In the genomic region with DNA sequence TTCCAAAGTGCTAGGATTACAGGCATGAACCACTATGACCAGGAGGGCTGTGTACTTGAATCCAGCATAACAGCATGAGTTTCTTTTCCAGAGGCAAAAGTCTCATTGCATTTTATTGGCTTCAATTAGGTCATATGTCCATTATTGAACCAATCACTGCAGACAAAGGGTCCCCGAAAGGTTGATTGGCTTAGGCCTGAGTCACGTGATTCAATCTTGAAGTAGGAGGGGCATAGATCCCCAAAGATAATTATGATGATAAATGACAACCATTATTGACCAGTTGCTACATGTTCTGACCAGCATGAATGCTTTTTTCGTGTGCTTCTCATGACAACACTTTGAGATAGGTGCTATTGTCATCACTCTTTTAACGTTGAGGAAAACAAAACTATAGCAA, we compare ENCODE assay signal across 37 cellular contexts. TPM values are rescaled to one million over a fixed set of nuclear protein-coding genes. Genes with fewer than 3 reads are reported as not detected.
"Had no signal": no experiment of that assay in that cellular context is flagged by ENCODE, and none has a peak within 500 bp of the region (broad histone marks: within the 10 kb centered on the region; RNA-seq: fewer than 3 reads in every experiment).

No MANE protein-coding gene starts in this region.

- FAIRE-seq: astrocyte, colon had no signal

- H3K4me3 ChIP-seq: adrenal gland, body of pancreas, breast epithelium had no signal

- H3K27ac ChIP-seq: adrenal gland, body of pancreas, brain microvascular endothelial cell, breast epithelium, WERI-Rb-1 had no signal

- H3K27ac Mint-ChIP-seq: activated CD4-positive, alpha-beta memory T cell treated with anti-CD3 and anti-CD28 coated beads, Interleukin-2, amount 10 ng/mL, durations not matched to agents 7 days and 5 days; activated CD4-positive, alpha-beta T cell treated with anti-CD3 and anti-CD28 coated beads for 36 hours; activated CD4-positive, alpha-beta T cell treated with anti-CD3 and anti-CD28 coated beads, Interleukin-2, amount 10 ng/mL, durations not matched to agents 7 days and 5 days; activated CD8-positive, alpha-beta memory T cell treated with anti-CD3 and anti-CD28 coated beads, Interleukin-2, amount 10 ng/mL, durations not matched to agents 7 days and 5 days; activated CD8-positive, alpha-beta T cell treated with anti-CD3 and anti-CD28 coated beads, Interleukin-2, amount 10 ng/mL, durations not matched to agents 7 days and 5 days; activated naive CD4-positive, alpha-beta T cell treated with anti-CD3 and anti-CD28 coated beads, Interleukin-2, amount 50 U/mL, for 72 hours; activated naive CD8-positive, alpha-beta T cell treated with anti-CD3 and anti-CD28 coated beads for 36 hours; activated T-cell treated with anti-CD3 and anti-CD28 coated beads, Interleukin-2, amount 50 U/mL, for 24 hours; activated T-helper 2 cell treated with anti-CD3 and anti-CD28 coated beads, Interferon-gamma antibody, Interleukin-2, Interleukin-4, amounts not matched to agents 10 μg/mL and 5 μg/mL and 100 μg/mL, durations not matched to agents 14 hours and 24 hours and 36 hours; T-helper 1 cell treated with Interleukin-12 subunit alpha and Interleukin-12 subunit beta and Interleukin-4 antibody, amounts not matched to agents 30 μg/mL and 1 μg/mL, for 36 hours; T-helper 2 cell treated with Interferon-gamma antibody and Interleukin-4, amounts not matched to agents 5 μg/mL and 100 μg/mL, for 36 hours; WTC11 had no signal

- ATAC-seq: activated CD4-positive, alpha-beta T cell treated with anti-CD3 and anti-CD28 coated beads for 36 hours; activated CD4-positive, CD25-positive, alpha-beta regulatory T cell treated with anti-CD3 and anti-CD28 coated beads, Interleukin-2, amount 50 U/mL, for 24 hours; activated CD8-positive, alpha-beta memory T cell treated with anti-CD3 and anti-CD28 coated beads, Interleukin-2, amount 10 ng/mL, durations not matched to agents 7 days and 5 days; activated CD8-positive, alpha-beta T cell treated with anti-CD3 and anti-CD28 coated beads, Interleukin-2, amount 10 ng/mL, durations not matched to agents 7 days and 5 days; activated naive CD4-positive, alpha-beta T cell treated with anti-CD3 and anti-CD28 coated beads, Interleukin-2, amount 50 U/mL, for 72 hours; body of pancreas; WTC11 had no signal

- H3K36me3 Mint-ChIP-seq: activated CD8-positive, alpha-beta memory T cell treated with anti-CD3 and anti-CD28 coated beads, Interleukin-2, amount 10 ng/mL, durations not matched to agents 7 days and 5 days; activated naive CD4-positive, alpha-beta T cell treated with anti-CD3 and anti-CD28 coated beads, Interleukin-2, amount 50 U/mL, for 72 hours; activated naive CD8-positive, alpha-beta T cell treated with anti-CD3 and anti-CD28 coated beads for 36 hours; WTC11 had no signal

- H3K4me1 ChIP-seq: adrenal gland, body of pancreas, breast epithelium had no signal

- H3K4me3 Mint-ChIP-seq: activated CD4-positive, alpha-beta memory T cell treated with anti-CD3 and anti-CD28 coated beads, Interleukin-2, amount 10 ng/mL, durations not matched to agents 7 days and 5 days; activated CD4-positive, alpha-beta T cell treated with anti-CD3 and anti-CD28 coated beads for 36 hours; activated CD4-positive, alpha-beta T cell treated with anti-CD3 and anti-CD28 coated beads, Interleukin-2, amount 10 ng/mL, durations not matched to agents 7 days and 5 days; activated CD8-positive, alpha-beta memory T cell treated with anti-CD3 and anti-CD28 coated beads, Interleukin-2, amount 10 ng/mL, durations not matched to agents 7 days and 5 days; activated CD8-positive, alpha-beta T cell treated with anti-CD3 and anti-CD28 coated beads, Interleukin-2, amount 10 ng/mL, durations not matched to agents 7 days and 5 days; activated naive CD8-positive, alpha-beta T cell treated with anti-CD3 and anti-CD28 coated beads for 36 hours; activated T-cell treated with anti-CD3 and anti-CD28 coated beads, Interleukin-2, amount 50 U/mL, for 24 hours; T-helper 1 cell treated with Interleukin-12 subunit alpha and Interleukin-12 subunit beta and Interleukin-4 antibody, amounts not matched to agents 30 μg/mL and 1 μg/mL, for 36 hours; T-helper 2 cell treated with Interferon-gamma antibody and Interleukin-4, amounts not matched to agents 5 μg/mL and 100 μg/mL, for 36 hours; WTC11 had no signal

- H3K4me1 Mint-ChIP-seq: activated CD4-positive, alpha-beta memory T cell treated with anti-CD3 and anti-CD28 coated beads, Interleukin-2, amount 10 ng/mL, durations not matched to agents 7 days and 5 days; activated CD4-positive, alpha-beta T cell treated with anti-CD3 and anti-CD28 coated beads for 36 hours; activated CD4-positive, alpha-beta T cell treated with anti-CD3 and anti-CD28 coated beads, Interleukin-2, amount 10 ng/mL, durations not matched to agents 7 days and 5 days; activated CD8-positive, alpha-beta memory T cell treated with anti-CD3 and anti-CD28 coated beads, Interleukin-2, amount 10 ng/mL, durations not matched to agents 7 days and 5 days; activated naive CD8-positive, alpha-beta T cell treated with anti-CD3 and anti-CD28 coated beads for 36 hours; WTC11 had no signal

- H3K36me3 ChIP-seq: adrenal gland, brain microvascular endothelial cell, breast epithelium, WERI-Rb-1 had no signal

- H3K27me3 ChIP-seq: adrenal gland, body of pancreas, brain microvascular endothelial cell had no signal

- H3K9me3 Mint-ChIP-seq: activated CD4-positive, alpha-beta memory T cell treated with anti-CD3 and anti-CD28 coated beads, Interleukin-2, amount 10 ng/mL, durations not matched to agents 7 days and 5 days; activated CD4-positive, alpha-beta T cell treated with anti-CD3 and anti-CD28 coated beads, Interleukin-2, amount 10 ng/mL, durations not matched to agents 7 days and 5 days; activated naive CD4-positive, alpha-beta T cell treated with anti-CD3 and anti-CD28 coated beads, Interleukin-2, amount 50 U/mL, for 72 hours; activated naive CD8-positive, alpha-beta T cell treated with anti-CD3 and anti-CD28 coated beads for 36 hours; activated T-cell treated with anti-CD3 and anti-CD28 coated beads, Interleukin-2, amount 50 U/mL, for 24 hours; activated T-helper 2 cell treated with anti-CD3 and anti-CD28 coated beads, Interferon-gamma antibody, Interleukin-2, Interleukin-4, amounts not matched to agents 10 μg/mL and 5 μg/mL and 100 μg/mL, durations not matched to agents 14 hours and 24 hours and 36 hours; T-helper 1 cell treated with Interleukin-12 subunit alpha and Interleukin-12 subunit beta and Interleukin-4 antibody, amounts not matched to agents 30 μg/mL and 1 μg/mL, for 36 hours; T-helper 2 cell treated with Interferon-gamma antibody and Interleukin-4, amounts not matched to agents 5 μg/mL and 100 μg/mL, for 36 hours had no signal

- DNase-seq: activated CD4-positive, alpha-beta memory T cell treated with anti-CD3 and anti-CD28 coated beads, Interleukin-2, amount 10 ng/mL, durations not matched to agents 7 days and 5 days; activated CD4-positive, alpha-beta T cell treated with anti-CD3 and anti-CD28 coated beads for 1 hour; activated CD4-positive, alpha-beta T cell treated with anti-CD3 and anti-CD28 coated beads for 36 hours; activated CD4-positive, alpha-beta T cell treated with anti-CD3 and anti-CD28 coated beads for 48 hours; activated CD4-positive, alpha-beta T cell treated with anti-CD3 and anti-CD28 coated beads, Interleukin-2, amount 10 ng/mL, durations not matched to agents 7 days and 5 days; activated CD4-positive, alpha-beta T cell treated with anti-CD3 and anti-CD28 coated beads, Interleukin-2, amount 50 U/mL, for 48 hours; activated CD4-positive, CD25-positive, alpha-beta regulatory T cell; activated CD8-positive, alpha-beta memory T cell treated with anti-CD3 and anti-CD28 coated beads for 24 hours; activated CD8-positive, alpha-beta memory T cell treated with anti-CD3 and anti-CD28 coated beads, Interleukin-2, amount 10 ng/mL, durations not matched to agents 7 days and 5 days; activated CD8-positive, alpha-beta memory T cell treated with anti-CD3 and anti-CD28 coated beads, Interleukin-2, amount 50 U/mL, for 48 hours; activated CD8-positive, alpha-beta T cell treated with anti-CD3 and anti-CD28 coated beads, Interleukin-2, amount 10 ng/mL, durations not matched to agents 7 days and 5 days; activated effector memory CD4-positive, alpha-beta T cell treated with Interleukin-2 at 50 U/mL for 16 hours; activated gamma-delta T cell; activated naive CD4-positive, alpha-beta T cell treated with anti-CD3 and anti-CD28 coated beads, Interleukin-2, amount 50 U/mL, for 16 hours; activated naive CD4-positive, alpha-beta T cell treated with Interleukin-2 at 50 U/mL for 16 hours; activated naive CD8-positive, alpha-beta T cell treated with anti-CD3 and anti-CD28 coated beads for 36 hours; activated T-cell treated with anti-CD3 and anti-CD28 coated beads, Interleukin-2, amount 50 U/mL, for 24 hours; activated T-cell treated with anti-CD3 and anti-CD28 coated beads, Interleukin-2, amount 50 U/mL, for 48 hours; adrenal gland; amniotic stem cell; aorta; body of pancreas; brain microvascular endothelial cell; central memory CD4-positive, alpha-beta T cell; T-helper 2 cell; T-helper 9 cell; WERI-Rb-1 had no signal

- H3K9me3 ChIP-seq: adrenal gland, body of pancreas, breast epithelium had no signal

RNA-seq across cellular contexts. Expression of a gene that starts 25.3 kb away (rescaled TPM):
- total RNA-seq: activated CD4-positive, alpha-beta memory T cell treated with anti-CD3 and anti-CD28 coated beads, Interleukin-2, amount 10 ng/mL, durations not matched to agents 7 days and 5 days; activated CD4-positive, alpha-beta T cell treated with anti-CD3 and anti-CD28 coated beads for 36 hours; activated CD4-positive, alpha-beta T cell treated with anti-CD3 and anti-CD28 coated beads, Interleukin-2, amount 10 ng/mL, durations not matched to agents 7 days and 5 days; activated CD8-positive, alpha-beta memory T cell treated with anti-CD3 and anti-CD28 coated beads, Interleukin-2, amount 10 ng/mL, durations not matched to agents 7 days and 5 days; activated CD8-positive, alpha-beta T cell treated with anti-CD3 and anti-CD28 coated beads, Interleukin-2, amount 10 ng/mL, durations not matched to agents 7 days and 5 days; activated naive CD4-positive, alpha-beta T cell treated with anti-CD3 and anti-CD28 coated beads, Interleukin-2, amount 50 U/mL, for 72 hours; activated naive CD8-positive, alpha-beta T cell treated with anti-CD3 and anti-CD28 coated beads for 36 hours; activated T-helper 2 cell treated with anti-CD3 and anti-CD28 coated beads, Interferon-gamma antibody, Interleukin-2, Interleukin-4, amounts not matched to agents 10 μg/mL and 5 μg/mL and 100 μg/mL, durations not matched to agents 14 hours and 24 hours and 36 hours; aorta; astrocyte; body of pancreas; breast epithelium; cardiac septum; WTC11 had no signal
- polyA plus RNA-seq: aorta had no signal
